In the genomic region with DNA sequence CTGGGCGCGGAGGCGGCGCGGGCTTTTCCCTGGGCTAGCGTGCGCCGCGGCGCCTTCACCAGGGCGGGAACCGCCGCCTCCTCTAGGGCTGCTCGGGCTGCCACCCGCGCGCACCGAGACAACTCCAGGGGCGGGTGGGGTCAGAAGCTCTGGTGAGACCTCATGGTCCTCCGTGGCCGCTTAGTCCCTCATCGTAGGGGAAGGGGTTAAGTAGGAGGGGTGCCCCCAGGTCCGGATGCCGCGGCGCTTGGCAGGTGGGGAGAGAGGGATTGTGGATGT, we compare ENCODE assay signal across 8 cellular contexts. TPM values are rescaled to one million over a fixed set of nuclear protein-coding genes. Genes with fewer than 3 reads are reported as not detected.
A peak's percentile ranks its signal among the peaks of the same experiment; 100 is the strongest.
DNase-seq lines count a peak whose midpoint lies in the region; ATAC-seq, FAIRE-seq and TF ChIP-seq lines count a peak whose summit lies in the region.

No MANE protein-coding gene starts in this region.

- H2AK5ac ChIP-seq in mesenchymal stem cell (ENCODE audit: low read length, severe bottlenecking), result peak overlapping the region; percentile 31

- peak overlapping the region; percentile 88 to 97 for H3K4ac ChIP-seq in mesenchymal stem cell (ENCODE audit: low read depth in 1 of 2, low read length in 2 of 2)

- TF ChIP-seq POLR2A in GM12891 (IDR thresholded peaks at IDR 0.05; ENCODE audit: low read depth, low read length), result no peak

- peak overlapping the region; percentile 45 for H3K9ac ChIP-seq in mesenchymal stem cell (ENCODE audit: low read length)

- H3K9me3 ChIP-seq in BE2C, result no peaks in the 10 kb centered on the region
- no peaks in the 10 kb centered on the region for H3K9me3 ChIP-seq in ectodermal cell (ENCODE audit: control insufficient read depth, low read length)
- no peaks in the 10 kb centered on the region for H3K9me3 ChIP-seq in mesenchymal stem cell (ENCODE audit: control insufficient read depth, low read length)

- H3K79me1 ChIP-seq in mesenchymal stem cell (replicated peaks; ENCODE audit: low read length, poor library complexity, severe bottlenecking), result peaks cover 4% of the 10 kb centered on the region

- H3K27me3 ChIP-seq in BE2C (no peaks in the 10 kb centered on the region), ectodermal cell (ENCODE audit: control insufficient read depth, insufficient read depth, low read length, poor library complexity, severe bottlenecking) (peaks cover 61% of the 10 kb centered on the region), mesenchymal stem cell (ENCODE audit: control insufficient read depth in 1 of 2, insufficient read depth in 1 of 2, low read length in 2 of 2) (peaks cover 0 to 36% of the 10 kb centered on the region in 2 experiments)

- peak overlapping the region; percentile 39 for H2BK15ac ChIP-seq in mesenchymal stem cell (ENCODE audit: low read depth, poor library complexity, severe bottlenecking)

- H3K36me3 Mint-ChIP-seq in type B pancreatic cell, result no peaks in the 10 kb centered on the region

- H3K14ac ChIP-seq in mesenchymal stem cell (ENCODE audit: low read length in 2 of 2), result peak overlapping the region in 1 of 2 experiments; percentile 13

- FAIRE-seq in GM12891 (lab: Jason Lieb, UNC), result no peak

- H2BK120ac ChIP-seq in mesenchymal stem cell (ENCODE audit: low read depth, low read length), result peak overlapping the region; percentile 97

- H3K4me3 ChIP-seq in BE2C (ENCODE audit: low read depth, low read length) (peak overlapping the region; percentile 75), ectodermal cell (ENCODE audit: insufficient read depth, low read depth, low read length) (peak overlapping the region; percentile 60), mesenchymal stem cell (ENCODE audit: insufficient read depth in 1 of 2, low read depth in 1 of 2, low read length in 2 of 2) (peak overlapping the region; percentile 77)

- H3K36me3 ChIP-seq in BE2C (no peaks in the 10 kb centered on the region), ectodermal cell (ENCODE audit: control insufficient read depth, insufficient read depth, low read length) (no peaks in the 10 kb centered on the region), mesenchymal stem cell (ENCODE audit: control insufficient read depth in 1 of 2, insufficient read depth in 2 of 2, low read depth in 1 of 2, low read length in 2 of 2) (peaks cover 0 to 3% of the 10 kb centered on the region in 2 experiments)

- H3K4me1 ChIP-seq in BE2C, result peaks cover 7% of the 10 kb centered on the region; the same call in 1 of the 2 replicates
- H3K4me1 ChIP-seq in ectodermal cell (ENCODE audit: control insufficient read depth, insufficient read depth, low read length), result peaks cover 21% of the 10 kb centered on the region
- H3K4me1 ChIP-seq in mesenchymal stem cell (ENCODE audit: control insufficient read depth, insufficient read depth, low read depth, low read length), result peaks cover 18% of the 10 kb centered on the region

- H3K9me3 Mint-ChIP-seq in type B pancreatic cell, result no peaks in the 10 kb centered on the region

- 0% methylated on average over 26 of the region's 26 CpGs for WGBS in ectodermal cell, 2 experiments
- under 1% methylated on average over 21 of the region's 26 CpGs for WGBS in mesenchymal stem cell

- peak overlapping the region; percentile 21 for H4K8ac ChIP-seq in mesenchymal stem cell (ENCODE audit: low read length)

- H3K4me1 Mint-ChIP-seq in type B pancreatic cell (ENCODE audit: unreplicated experiment), result peaks cover 33% of the 10 kb centered on the region

- peak overlapping the region; percentile 56 to 100 for H3K18ac ChIP-seq in mesenchymal stem cell (ENCODE audit: low read depth in 1 of 2, low read length in 2 of 2)

- DNase-seq in BE2C (peak; percentile 48), NCI-H1930 (lab: John Stamatoyannopoulos, UW) (peak; percentile 4 to 16), mesenchymal stem cell (peak; percentile 47), type B pancreatic cell (ENCODE audit: extremely low spot score, unreplicated experiment) (no peak), NCI-H1436 treated with DMSO at 0.1 percent for 48 hours (lab: John Stamatoyannopoulos, UW) (no peak), GM12891 (ENCODE audit: insufficient read length, low spot score) (no peak)

- peak overlapping the region; percentile 44 for H4K91ac ChIP-seq in mesenchymal stem cell (ENCODE audit: low read length)

- H3K4me3 Mint-ChIP-seq in type B pancreatic cell, result peak overlapping the region; percentile 84

- H2BK5ac ChIP-seq in mesenchymal stem cell (ENCODE audit: low read depth, low read length, poor library complexity, severe bottlenecking), result peak overlapping the region; percentile 88

- no peak overlapping the region for H3K27ac Mint-ChIP-seq in type B pancreatic cell

- H3K27me3 Mint-ChIP-seq in type B pancreatic cell, result peaks cover 38% of the 10 kb centered on the region

- H2BK12ac ChIP-seq in mesenchymal stem cell (ENCODE audit: low read length in 2 of 2), result peak overlapping the region in 1 of 2 experiments; percentile 92

- H3K4me2 ChIP-seq in mesenchymal stem cell (ENCODE audit: low read length, poor library complexity, severe bottlenecking), result peak overlapping the region; percentile 86

- no peak for ATAC-seq in GM19351 (IDR thresholded peaks at IDR 0.05; ENCODE audit: unreplicated experiment)

- H3K27ac ChIP-seq in ectodermal cell (ENCODE audit: insufficient read depth, low read depth, low read length, poor library complexity, severe bottlenecking) (no peak overlapping the region), mesenchymal stem cell (ENCODE audit: low read length, poor library complexity, severe bottlenecking) (peak overlapping the region; percentile 93)

- peak overlapping the region; percentile 57 for H2AFZ ChIP-seq in mesenchymal stem cell (ENCODE audit: low read depth, low read length)

- TF ChIP-seq CTCF in BE2C (IDR thresholded peaks at IDR 0.05; ENCODE audit: low read depth, low read length), result no peak
- no peak for TF ChIP-seq CTCF in type B pancreatic cell (conservative IDR thresholded peaks at IDR 0.05)

- H3K23ac ChIP-seq in mesenchymal stem cell (ENCODE audit: low read length in 2 of 2), result peak overlapping the region in 1 of 2 experiments; percentile 81

TF ChIP-seq in GM12891, 5 proteins besides CTCF, POLR2A, EP300 and RAD21:
- TF ChIP-seq POLR2AphosphoS5 (IDR thresholded peaks at IDR 0.05; ENCODE audit: low read depth, low read length) (no peak), PAX5 (IDR thresholded peaks at IDR 0.05; ENCODE audit: insufficient read depth, low read length, severe bottlenecking) (no peak), TAF1 (IDR thresholded peaks at IDR 0.05; ENCODE audit: low read depth, low read length) (no peak), POU2F2 (IDR thresholded peaks at IDR 0.05; ENCODE audit: low read depth, low read length) (no peak), SPI1 (IDR thresholded peaks at IDR 0.05; ENCODE audit: low read depth, low read length) (no peak)

RNA-seq across cellular contexts. Expression of a gene that starts 0.6 kb away (rescaled TPM):
- polyA plus RNA-seq in BE2C (2012; ENCODE audit: insufficient read depth, insufficient read length, low read depth), result 4.8 TPM
- polyA plus RNA-seq in ectodermal cell (2013, experiment 1 of 4), result 5.5 TPM
- polyA plus RNA-seq in ectodermal cell (2013, experiment 2 of 4), result 5.1 TPM
- 4.1 TPM for polyA plus RNA-seq in ectodermal cell (2013, experiment 3 of 4)
- 4.0 TPM for polyA plus RNA-seq in ectodermal cell (2013, experiment 4 of 4)
- 6.3 TPM for polyA plus RNA-seq in mesenchymal stem cell (2013, experiment 1 of 2)
- 5.7 TPM for polyA plus RNA-seq in mesenchymal stem cell (2013, experiment 2 of 2)
- 4.6 and 11.4 TPM in 2 replicates for total RNA-seq in type B pancreatic cell (ENCODE audit: low replicate concordance)
- polyA plus RNA-seq in GM12891 (2012; ENCODE audit: low read depth, missing spikeins), result not detected

Comparison
In these comparisons a context has a peak if more than half of its experiments do, and no peak if none do; other contexts are left out.
1. DNase-seq: peak in BE2C (single experiment), NCI-H1930 (2 of 2) and mesenchymal stem cell (single experiment); none in type B pancreatic cell (single experiment), NCI-H1436 treated with DMSO at 0.1 percent for 48 hours (single experiment) and GM12891 (single experiment).
2. Peak in every context shown above with its lines, with median percentiles within 50 percentile points of each other: H3K4me3 ChIP-seq.